In genomic region chr22:17627961-17628303, GRCh38 we compare ENCODE assay signal across 8 cellular contexts. TPM values are rescaled to one million over a fixed set of nuclear protein-coding genes. Genes with fewer than 3 reads are reported as not detected.
DNase-seq lines count a peak whose midpoint lies in the region; ATAC-seq, FAIRE-seq and TF ChIP-seq lines count a peak whose summit lies in the region.

No MANE protein-coding gene starts in this region.

- H3K4me1 ChIP-seq in keratinocyte (ENCODE audit: control insufficient read depth, extremely low read depth, insufficient read depth, low read length) (peaks cover 21% of the 10 kb centered on the region), stomach smooth muscle (ENCODE audit: control insufficient read depth, insufficient read depth, low read length) (peaks cover 16% of the 10 kb centered on the region)

- H3K27ac ChIP-seq in keratinocyte (ENCODE audit: control insufficient read depth, insufficient read depth, low read length), result peak overlapping the region; percentile 98
- peak overlapping the region; percentile 97 for H3K27ac ChIP-seq in stomach smooth muscle (ENCODE audit: low read length)

- peak overlapping the region; percentile 92 for H3K27ac Mint-ChIP-seq in activated T-helper 17 cell treated with anti-CD3 and anti-CD28 coated beads, Interleukin-2, amount 50 U/mL, for 72 hours

- TF ChIP-seq CTCF in keratinocyte (optimal IDR thresholded peaks at IDR 0.05 in 1 of 3, IDR thresholded peaks at IDR 0.05 in 1 of 3, conservative IDR thresholded peaks at IDR 0.05 in 1 of 3; ENCODE audit: extremely low read depth in 1 of 3, insufficient read depth in 2 of 3, low read length in 3 of 3), result no peak

- FAIRE-seq in keratinocyte (lab: Jason Lieb, UNC), result no peak
- no peak for FAIRE-seq in H54 (lab: Jason Lieb, UNC)

- peak overlapping the region; percentile 61 for H3K4me2 ChIP-seq in keratinocyte (ENCODE audit: control insufficient read depth, extremely low read depth, insufficient read depth, low read depth, low read length)

- peak; percentile 4 for DNase-seq in NCI-H2171 (lab: John Stamatoyannopoulos, UW)
- no peak for DNase-seq in NCI-H2171 treated with DMSO at 0.1 percent for 48 hours (lab: John Stamatoyannopoulos, UW)
- DNase-seq in keratinocyte (ENCODE audit: low read depth, low spot score), result no peak
- no peak for DNase-seq in mucosa of gallbladder (ENCODE audit: low spot score)
- DNase-seq in globus pallidus (ENCODE audit: low spot score), result no peak
- DNase-seq in H54 (ENCODE audit: insufficient read length, low spot score), result no peak

- peak overlapping the region; percentile 95 to 97 (median 95) for H3K4me3 ChIP-seq in keratinocyte (ENCODE audit: control insufficient read depth in 2 of 3, extremely low read depth in 1 of 3, insufficient read depth in 2 of 3, low read depth in 1 of 3, low read length in 3 of 3)
- H3K4me3 ChIP-seq in stomach smooth muscle (ENCODE audit: low read length in 2 of 2), result peak overlapping the region; percentile 95 to 100

- H3K36me3 Mint-ChIP-seq in activated T-helper 17 cell treated with anti-CD3 and anti-CD28 coated beads, Interleukin-2, amount 50 U/mL, for 72 hours (ENCODE audit: low read depth), result peaks cover 43% of the 10 kb centered on the region

- ATAC-seq in activated T-helper 17 cell treated with anti-CD3 and anti-CD28 coated beads, Interleukin-2, amount 50 U/mL, for 72 hours (replicated peaks), result no peak

- no peaks in the 10 kb centered on the region for H3K27me3 ChIP-seq in keratinocyte (ENCODE audit: control insufficient read depth, extremely low read depth, insufficient read depth, low read length)
- no peaks in the 10 kb centered on the region for H3K27me3 ChIP-seq in stomach smooth muscle (ENCODE audit: control insufficient read depth in 1 of 2, insufficient read depth in 2 of 2, low read length in 2 of 2)

- no peaks in the 10 kb centered on the region for H3K9me3 Mint-ChIP-seq in activated T-helper 17 cell treated with anti-CD3 and anti-CD28 coated beads, Interleukin-2, amount 50 U/mL, for 72 hours

- no peak for TF ChIP-seq POLR2A in H54 (IDR thresholded peaks at IDR 0.05; ENCODE audit: low read depth, low read length)

- H3K79me2 ChIP-seq in keratinocyte (ENCODE audit: control insufficient read depth, insufficient read depth, low read length), result peaks cover 52% of the 10 kb centered on the region

- H3K4me3 Mint-ChIP-seq in activated T-helper 17 cell treated with anti-CD3 and anti-CD28 coated beads, Interleukin-2, amount 50 U/mL, for 72 hours, result peak overlapping the region; percentile 91

- peak overlapping the region; percentile 99 for H3K9ac ChIP-seq in keratinocyte (ENCODE audit: control insufficient read depth, extremely low read depth, insufficient read depth, low read length)
- H3K9ac ChIP-seq in stomach smooth muscle (ENCODE audit: low read length in 2 of 2), result peak overlapping the region; percentile 99

- H2AFZ ChIP-seq in keratinocyte (ENCODE audit: control insufficient read depth, low read length), result no peak overlapping the region

- dilution Hi-C loops in keratinocyte (cut with MboI; ENCODE audit: extremely low pct_ligation_motif_present, low sequenced_read_pairs), result no loop called here

- H3K4me1 Mint-ChIP-seq in activated T-helper 17 cell treated with anti-CD3 and anti-CD28 coated beads, Interleukin-2, amount 50 U/mL, for 72 hours, result no peaks in the 10 kb centered on the region

- H3K27me3 Mint-ChIP-seq in activated T-helper 17 cell treated with anti-CD3 and anti-CD28 coated beads, Interleukin-2, amount 50 U/mL, for 72 hours, result no peaks in the 10 kb centered on the region

- no peaks in the 10 kb centered on the region for H3K9me3 ChIP-seq in keratinocyte (ENCODE audit: control insufficient read depth, low read depth, low read length)
- H3K9me3 ChIP-seq in stomach smooth muscle (ENCODE audit: control insufficient read depth in 2 of 2, low read length in 2 of 2), result no peaks in the 10 kb centered on the region

- H3K36me3 ChIP-seq in keratinocyte (ENCODE audit: control insufficient read depth in 2 of 2, extremely low read depth in 1 of 2, insufficient read depth in 2 of 2, low read length in 2 of 2) (peaks cover 0 to 4% of the 10 kb centered on the region in 2 experiments), stomach smooth muscle (ENCODE audit: control insufficient read depth in 2 of 2, insufficient read depth in 2 of 2, low read length in 2 of 2) (peaks cover 0 to 1% of the 10 kb centered on the region in 2 donors)

- H3K9me1 ChIP-seq in keratinocyte (ENCODE audit: control insufficient read depth, extremely low read depth, insufficient read depth, low read length), result no peaks in the 10 kb centered on the region

- peaks cover 3% of the 10 kb centered on the region for H4K20me1 ChIP-seq in keratinocyte (ENCODE audit: control insufficient read depth, extremely low read depth, insufficient read depth, low read length)

RNA-seq across cellular contexts. Expression of gene ATP6V1E1, which starts 0.6 kb away (rescaled TPM):
- 10 to 100 TPM; 73.2 to 97.1 TPM for total RNA-seq in activated T-helper 17 cell treated with anti-CD3 and anti-CD28 coated beads, Interleukin-2, amount 50 U/mL, for 72 hours
- polyA plus RNA-seq in keratinocyte, result 207 to 270 TPM (median 227 TPM) in 3 replicates
- polyA plus RNA-seq in keratinocyte (2011; ENCODE audit: low read depth), result 354 TPM
- 220 and 314 TPM in 2 replicates for polyA plus RNA-seq in keratinocyte (2011; cell fraction: cytosol; rRNA removed)
- 197 and 212 TPM in 2 replicates for polyA plus RNA-seq in keratinocyte (2011; cell fraction: nucleus; rRNA removed)
- polyA plus RNA-seq in keratinocyte (2012; ENCODE audit: low replicate concordance), result 157 and 239 TPM in 2 replicates
- polyA minus RNA-seq in keratinocyte, result 54.7 to 217 TPM (median 152 TPM) in 3 replicates
- polyA minus RNA-seq in keratinocyte (2011; cell fraction: cytosol; rRNA and poly(A)+ RNA removed), result 109 TPM
- 51.4 and 93.2 TPM in 2 replicates for polyA minus RNA-seq in keratinocyte (2011; cell fraction: nucleus; rRNA and poly(A)+ RNA removed)
- total RNA-seq in mucosa of gallbladder, result 114 TPM

RNA-seq across cellular contexts. Expression of gene BCL2L13, which starts 10.6 kb away (rescaled TPM):
- 10 to 100 TPM; 25.1 to 31.4 TPM for total RNA-seq in activated T-helper 17 cell treated with anti-CD3 and anti-CD28 coated beads, Interleukin-2, amount 50 U/mL, for 72 hours
- polyA plus RNA-seq in keratinocyte, result 45.0 to 54.7 TPM (median 51.0 TPM) in 3 replicates
- polyA plus RNA-seq in keratinocyte (2011; ENCODE audit: low read depth), result 31.5 TPM
- 48.3 and 59.8 TPM in 2 replicates for polyA plus RNA-seq in keratinocyte (2011; cell fraction: cytosol; rRNA removed)
- polyA plus RNA-seq in keratinocyte (2011; cell fraction: nucleus; rRNA removed), result 54.1 and 54.4 TPM in 2 replicates
- polyA plus RNA-seq in keratinocyte (2012; ENCODE audit: low replicate concordance), result 31.6 and 43.3 TPM in 2 replicates
- polyA minus RNA-seq in keratinocyte, result 41.9 to 62.2 TPM (median 55.3 TPM) in 3 replicates
- polyA minus RNA-seq in keratinocyte (2011; cell fraction: cytosol; rRNA and poly(A)+ RNA removed), result 46.0 TPM
- 25.2 and 41.0 TPM in 2 replicates for polyA minus RNA-seq in keratinocyte (2011; cell fraction: nucleus; rRNA and poly(A)+ RNA removed)
- total RNA-seq in mucosa of gallbladder, result 53.9 TPM
